ENCODE assay signal across 24 cellular contexts in genomic region chr1:147451628-147452027, GRCh38.
"Had no signal": no experiment of that assay in that cellular context is flagged by ENCODE, and none has a peak within 500 bp of the region (broad histone marks: within the 10 kb centered on the region; RNA-seq: fewer than 3 reads in every experiment).

No MANE protein-coding gene starts in this region.

- H3K4me2 ChIP-seq: hepatocyte had no signal

- ATAC-seq: foreskin keratinocyte; gastroesophageal sphincter; heart left ventricle; left colon; lower lobe of right lung; mucosa of descending colon; naive thymus-derived CD8-positive, alpha-beta T cell had no signal

- DNase-seq: dermis blood vessel endothelial cell; dorsolateral prefrontal cortex; effector CD4-positive, alpha-beta T cell; effector memory CD4-positive, alpha-beta T cell; foreskin keratinocyte; heart left ventricle; hypothalamus; immature natural killer cell; islet precursor cell; kidney; kidney glomerular epithelial cell; left colon; left ventricle myocardium inferior; lower lobe of right lung; mesenchymal stem cell; mucosa of descending colon; naive B cell; naive thymus-derived CD8-positive, alpha-beta T cell had no signal

- H3K36me3 ChIP-seq: esophagus muscularis mucosa, gastroesophageal sphincter, heart left ventricle, left ventricle myocardium inferior, lower lobe of right lung had no signal

- H3K27me3 ChIP-seq: esophagus muscularis mucosa, foreskin keratinocyte, gastroesophageal sphincter, heart left ventricle, hepatocyte had no signal

- FAIRE-seq: endothelial cell of umbilical vein, frontal cortex, kidney had no signal

- H3K9me3 ChIP-seq: heart left ventricle, mucosa of descending colon had no signal

- H3K79me2 ChIP-seq: hepatocyte had no signal

- H3K27ac ChIP-seq: coronary artery, dorsolateral prefrontal cortex, esophagus muscularis mucosa, foreskin keratinocyte, gastroesophageal sphincter, heart left ventricle, hepatocyte, left ventricle myocardium inferior, lower lobe of right lung had no signal

- H3K4me1 ChIP-seq: esophagus muscularis mucosa, foreskin keratinocyte, gastroesophageal sphincter, heart left ventricle, left ventricle myocardium inferior, lower lobe of right lung had no signal

- H2AFZ ChIP-seq: hepatocyte had no signal

- H3K4me3 ChIP-seq: coronary artery, dorsolateral prefrontal cortex, esophagus muscularis mucosa, gastroesophageal sphincter, heart left ventricle, hepatocyte, left ventricle myocardium inferior, lower lobe of right lung, mucosa of descending colon had no signal
